1 cellular context compared by ENCODE assay signal in the genomic region with DNA sequence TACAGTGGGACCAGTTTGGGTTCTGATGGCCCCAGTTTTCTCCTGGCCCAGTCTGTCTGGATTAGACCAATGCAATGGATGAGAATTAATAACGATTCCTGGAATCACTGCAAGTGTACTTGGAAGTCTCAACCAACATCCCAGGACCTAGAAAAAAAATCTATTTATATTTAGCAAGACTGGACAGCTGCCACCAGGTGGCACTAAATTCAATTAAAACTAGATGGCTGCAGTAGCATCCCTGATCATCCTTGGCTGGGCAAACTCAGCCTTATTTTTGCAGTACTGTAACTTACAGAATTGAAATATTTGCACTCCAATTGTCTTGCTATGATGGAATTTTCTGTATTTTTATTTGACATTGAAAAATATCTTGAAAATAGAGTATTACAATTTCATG.
TF ChIP-seq lines count a peak whose summit lies in the region.

No MANE protein-coding gene starts in this region.

TF ChIP-seq in HCT116, 20 proteins besides CTCF, POLR2A, EP300 and RAD21 (continued from another document):
- TF ChIP-seq, protein P1, sequence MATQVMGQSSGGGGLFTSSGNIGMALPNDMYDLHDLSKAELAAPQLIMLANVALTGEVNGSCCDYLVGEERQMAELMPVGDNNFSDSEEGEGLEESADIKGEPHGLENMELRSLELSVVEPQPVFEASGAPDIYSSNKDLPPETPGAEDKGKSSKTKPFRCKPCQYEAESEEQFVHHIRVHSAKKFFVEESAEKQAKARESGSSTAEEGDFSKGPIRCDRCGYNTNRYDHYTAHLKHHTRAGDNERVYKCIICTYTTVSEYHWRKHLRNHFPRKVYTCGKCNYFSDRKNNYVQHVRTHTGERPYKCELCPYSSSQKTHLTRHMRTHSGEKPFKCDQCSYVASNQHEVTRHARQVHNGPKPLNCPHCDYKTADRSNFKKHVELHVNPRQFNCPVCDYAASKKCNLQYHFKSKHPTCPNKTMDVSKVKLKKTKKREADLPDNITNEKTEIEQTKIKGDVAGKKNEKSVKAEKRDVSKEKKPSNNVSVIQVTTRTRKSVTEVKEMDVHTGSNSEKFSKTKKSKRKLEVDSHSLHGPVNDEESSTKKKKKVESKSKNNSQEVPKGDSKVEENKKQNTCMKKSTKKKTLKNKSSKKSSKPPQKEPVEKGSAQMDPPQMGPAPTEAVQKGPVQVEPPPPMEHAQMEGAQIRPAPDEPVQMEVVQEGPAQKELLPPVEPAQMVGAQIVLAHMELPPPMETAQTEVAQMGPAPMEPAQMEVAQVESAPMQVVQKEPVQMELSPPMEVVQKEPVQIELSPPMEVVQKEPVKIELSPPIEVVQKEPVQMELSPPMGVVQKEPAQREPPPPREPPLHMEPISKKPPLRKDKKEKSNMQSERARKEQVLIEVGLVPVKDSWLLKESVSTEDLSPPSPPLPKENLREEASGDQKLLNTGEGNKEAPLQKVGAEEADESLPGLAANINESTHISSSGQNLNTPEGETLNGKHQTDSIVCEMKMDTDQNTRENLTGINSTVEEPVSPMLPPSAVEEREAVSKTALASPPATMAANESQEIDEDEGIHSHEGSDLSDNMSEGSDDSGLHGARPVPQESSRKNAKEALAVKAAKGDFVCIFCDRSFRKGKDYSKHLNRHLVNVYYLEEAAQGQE (IDR thresholded peaks at IDR 0.05; ENCODE audit: low read depth) = no peak
- TF ChIP-seq SP1 (IDR thresholded peaks at IDR 0.05; ENCODE audit: low read depth) (no peak), JUND (IDR thresholded peaks at IDR 0.05) (no peak), EZH2phosphoT487 (IDR thresholded peaks at IDR 0.05; ENCODE audit: borderline replicate concordance) (no peak), ZNF274 (IDR thresholded peaks at IDR 0.05; ENCODE audit: low read depth, low read length) (no peak), EZH2 (IDR thresholded peaks at IDR 0.05) (no peak), SRF (IDR thresholded peaks at IDR 0.05; ENCODE audit: low read depth) (no peak), ZFX (IDR thresholded peaks at IDR 0.05) (no peak), YY1 (IDR thresholded peaks at IDR 0.05; ENCODE audit: extremely low read depth, insufficient replicate concordance, low read depth, low read length) (no peak), ZBTB33 (IDR thresholded peaks at IDR 0.05; ENCODE audit: extremely low read depth, insufficient replicate concordance, low read length) (no peak), POLR2AphosphoS5 (IDR thresholded peaks at IDR 0.05; ENCODE audit: low read depth, low read length) (no peak), SIN3A (IDR thresholded peaks at IDR 0.05; ENCODE audit: low read depth) (no peak), CBX3 (IDR thresholded peaks at IDR 0.05; ENCODE audit: low read depth) (no peak)
- TF ChIP-seq, protein P2, sequence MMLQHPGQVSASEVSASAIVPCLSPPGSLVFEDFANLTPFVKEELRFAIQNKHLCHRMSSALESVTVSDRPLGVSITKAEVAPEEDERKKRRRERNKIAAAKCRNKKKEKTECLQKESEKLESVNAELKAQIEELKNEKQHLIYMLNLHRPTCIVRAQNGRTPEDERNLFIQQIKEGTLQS (IDR thresholded peaks at IDR 0.05) = no peak
- TF ChIP-seq, protein P3, sequence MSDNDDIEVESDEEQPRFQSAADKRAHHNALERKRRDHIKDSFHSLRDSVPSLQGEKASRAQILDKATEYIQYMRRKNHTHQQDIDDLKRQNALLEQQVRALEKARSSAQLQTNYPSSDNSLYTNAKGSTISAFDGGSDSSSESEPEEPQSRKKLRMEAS (IDR thresholded peaks at IDR 0.05) = no peak
